In the genomic region with DNA sequence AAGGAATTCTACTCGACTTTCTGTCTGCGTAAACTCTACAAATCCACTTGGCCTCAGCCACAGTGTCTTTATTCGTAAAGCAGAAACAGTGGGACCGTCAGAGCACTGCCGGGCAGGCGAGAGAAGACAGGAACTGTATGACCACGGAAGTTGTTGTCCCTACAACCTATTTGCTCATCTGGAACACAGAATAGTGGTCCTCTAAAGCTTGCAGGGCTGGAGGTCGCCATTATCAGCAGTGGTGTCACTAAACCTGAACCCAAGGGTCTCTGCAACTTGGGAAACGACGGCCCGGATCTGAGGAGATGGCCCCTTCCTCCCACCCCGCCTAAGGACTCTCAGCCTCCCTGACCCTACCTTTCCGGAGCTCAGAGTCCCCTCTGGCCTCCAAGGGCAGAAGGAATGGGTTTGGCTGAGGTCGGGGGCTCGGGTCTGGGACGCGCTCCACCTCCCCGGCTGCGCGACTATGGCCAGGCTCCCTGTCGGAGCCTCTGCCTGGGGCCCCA, we compare ENCODE assay signal across 8 cellular contexts. TPM values are rescaled to one million over a fixed set of nuclear protein-coding genes. Genes with fewer than 3 reads are reported as not detected.
DNase-seq lines count a peak whose midpoint lies in the region; ATAC-seq and TF ChIP-seq lines count a peak whose summit lies in the region.

No MANE protein-coding gene starts in this region.

- peaks cover 6% of the 10 kb centered on the region for H3F3A ChIP-seq in SK-N-SH (replicated peaks; ENCODE audit: insufficient read depth)

- H3K9me2 ChIP-seq in SK-N-SH: no peaks in the 10 kb centered on the region

- H3K27me3 ChIP-seq in SK-N-SH (ENCODE audit: insufficient read depth): no peaks in the 10 kb centered on the region

- no peak for TF ChIP-seq RAD21 in SK-N-SH (IDR thresholded peaks at IDR 0.05; ENCODE audit: low read length)

- POLR2A ChIA-PET in SK-N-SH (lab: Yijun Ruan, JAX): interaction anchor here (0.6 to 1.6 kb wide), 20 partner anchors 9 to 1964 kb away, joined by 3 to 10 read pairs (median 4); partner anchors contain the start of genes POR, RHBDD2 and TMEM120A
- POLR2A ChIA-PET in naive thymus-derived CD8-positive, alpha-beta T cell (lab: Charles Lee): interaction anchor here (0.6 to 2.4 kb wide), 10 partner anchors 10 to 974 kb away, joined by 3 to 22 read pairs (median 4); partner anchors contain the start of genes POR, RCC1L and RHBDD2

- H3K36me3 ChIP-seq in SK-N-SH (replicated peaks in 1 of 2; ENCODE audit: control insufficient read depth in 1 of 2, insufficient read depth in 2 of 2, low read length in 1 of 2): peaks cover 4 to 6% of the 10 kb centered on the region in 2 experiments

- H3K4me2 ChIP-seq in SK-N-SH: peak overlapping the region; percentile 97

- H2AFZ ChIP-seq in SK-N-SH (ENCODE audit: low read depth): peak overlapping the region; percentile 92

- DNase-seq in Ammon's horn (ENCODE audit: low spot score) (peak; percentile 16), SK-N-SH (no peak), epithelial cell of prostate (ENCODE audit: low read depth, low spot score) (no peak), NCI-H446 treated with DMSO at 0.1 percent for 48 hours (lab: John Stamatoyannopoulos, UW) (no peak), NCI-H146 (lab: John Stamatoyannopoulos, UW) (no peak)
- DNase-seq in naive thymus-derived CD8-positive, alpha-beta T cell: peak in 3 of 10 donors; percentile 3 to 20 (median 10)

- H3K4me1 ChIP-seq in SK-N-SH (ENCODE audit: control insufficient read depth in 1 of 2, insufficient read depth in 2 of 2, low read depth in 1 of 2, low read length in 1 of 2): peaks cover 0 to 9% of the 10 kb centered on the region in 2 experiments; a peak in 2 of 4 replicates

- peak; percentile 4 for ATAC-seq in GM21619 (IDR thresholded peaks at IDR 0.05; ENCODE audit: unreplicated experiment)
- ATAC-seq in naive thymus-derived CD8-positive, alpha-beta T cell: peak; percentile 1 to 2
- ATAC-seq in GM18517 (IDR thresholded peaks at IDR 0.05; ENCODE audit: unreplicated experiment): no peak

- H3K4me3 Mint-ChIP-seq in naive thymus-derived CD8-positive, alpha-beta T cell: peak overlapping the region; percentile 94 to 99 (median 97)

- peak overlapping the region; percentile 97 for H3K9ac ChIP-seq in SK-N-SH

- CTCF ChIA-PET in SK-N-SH (lab: Yijun Ruan, JAX): interaction anchor here (0.6 to 2.0 kb wide), 12 partner anchors 9 to 271 kb away, joined by 3 to 10 read pairs (median 3); no protein-coding TSS in a partner anchor

- H3K4me1 Mint-ChIP-seq in naive thymus-derived CD8-positive, alpha-beta T cell: peaks cover 29 to 64% (median 56%) of the 10 kb centered on the region in 4 donors

- H3K4me3 ChIP-seq in SK-N-SH (ENCODE audit: low read depth in 2 of 2, low read length in 1 of 2): peak overlapping the region; percentile 73 to 97

- no peaks in the 10 kb centered on the region for H3K27me3 Mint-ChIP-seq in naive thymus-derived CD8-positive, alpha-beta T cell

- peaks cover 89% of the 10 kb centered on the region for H3K79me2 ChIP-seq in SK-N-SH (ENCODE audit: insufficient read depth)

- H4K20me1 ChIP-seq in SK-N-SH (ENCODE audit: insufficient read depth): peaks cover 14% of the 10 kb centered on the region

- no peaks in the 10 kb centered on the region for H3K9me3 Mint-ChIP-seq in naive thymus-derived CD8-positive, alpha-beta T cell

- H3K27ac Mint-ChIP-seq in naive thymus-derived CD8-positive, alpha-beta T cell: peak overlapping the region; percentile 87 to 98 (median 96)

- no peak for TF ChIP-seq CTCF in SK-N-SH (IDR thresholded peaks at IDR 0.05)

- no peak for TF ChIP-seq EP300 in SK-N-SH (IDR thresholded peaks at IDR 0.05; ENCODE audit: borderline replicate concordance in 1 of 2, low read depth in 1 of 2, low read length in 1 of 2)

- H3K27ac ChIP-seq in SK-N-SH (ENCODE audit: low read depth in 2 of 2, low read length in 1 of 2) (peak overlapping the region; percentile 81 to 86), epithelial cell of prostate (peak overlapping the region; percentile 93)

- 2% methylated on average over 15 of the region's 21 CpGs for WGBS in SK-N-SH (ENCODE audit: low lambda C conversion rate)

- H3K36me3 Mint-ChIP-seq in naive thymus-derived CD8-positive, alpha-beta T cell: peaks cover 0 to 18% (median 0%) of the 10 kb centered on the region in 3 donors

- no peaks in the 10 kb centered on the region for H3K9me3 ChIP-seq in SK-N-SH

TF ChIP-seq in SK-N-SH, 30 proteins besides CTCF, POLR2A, EP300 and RAD21:
- TF ChIP-seq RXRA (IDR thresholded peaks at IDR 0.05; ENCODE audit: borderline replicate concordance, low read depth) (no peak), MAX (IDR thresholded peaks at IDR 0.05; ENCODE audit: low read depth) (no peak), FOXM1 (IDR thresholded peaks at IDR 0.05; ENCODE audit: low read depth) (no peak), USF2 (IDR thresholded peaks at IDR 0.05; ENCODE audit: borderline replicate concordance, low read depth, low read length) (no peak), RFX5 (IDR thresholded peaks at IDR 0.05; ENCODE audit: low read length) (no peak), FOXJ3 (CRISPR knock-in tag; IDR thresholded peaks at IDR 0.05) (no peak), POLR2AphosphoS5 (IDR thresholded peaks at IDR 0.05; ENCODE audit: low read depth, low read length) (no peak), SIN3A (IDR thresholded peaks at IDR 0.05; ENCODE audit: borderline replicate concordance, low read depth, low read length) (no peak), GABPA (IDR thresholded peaks at IDR 0.05; ENCODE audit: low read depth) (no peak), TEAD4 (IDR thresholded peaks at IDR 0.05; ENCODE audit: borderline replicate concordance, insufficient read depth) (no peak), EZH2phosphoT487 (IDR thresholded peaks at IDR 0.05; ENCODE audit: borderline replicate concordance, low read depth) (no peak), MXI1 (IDR thresholded peaks at IDR 0.05; ENCODE audit: low read depth, low read length) (no peak), IRF3 (IDR thresholded peaks at IDR 0.05; ENCODE audit: low read depth, low read length) (no peak), NRF1 (IDR thresholded peaks at IDR 0.05; ENCODE audit: low read depth, low read length) (no peak), TCF12 (IDR thresholded peaks at IDR 0.05) (no peak), SMC3 (IDR thresholded peaks at IDR 0.05; ENCODE audit: low read depth, low read length) (no peak)

RNA-seq across cellular contexts. Expression of gene STYXL1, which starts 0.4 kb away (rescaled TPM):
- polyA plus RNA-seq in SK-N-SH (2012; rRNA removed): 86.6 and 89.4 TPM in 2 replicates
- 68.1 and 79.1 TPM in 2 replicates for polyA plus RNA-seq in SK-N-SH (2012; cell fraction: cytosol; rRNA removed)
- polyA plus RNA-seq in SK-N-SH (2012; cell fraction: nucleus; rRNA removed): 66.0 and 75.5 TPM in 2 replicates
- 10 to 100 TPM; 21.8 to 25.1 TPM for total RNA-seq in naive thymus-derived CD8-positive, alpha-beta T cell
- 10 to 100 TPM; 52.7 to 61.9 (median 55.7) TPM for polyA plus RNA-seq in naive thymus-derived CD8-positive, alpha-beta T cell

RNA-seq across cellular contexts. Expression of gene MDH2, which starts 0.5 kb away (rescaled TPM):
- polyA plus RNA-seq in SK-N-SH (2012; rRNA removed): 244 and 301 TPM in 2 replicates
- polyA plus RNA-seq in SK-N-SH (2012; cell fraction: cytosol; rRNA removed): 157 and 199 TPM in 2 replicates
- 189 and 235 TPM in 2 replicates for polyA plus RNA-seq in SK-N-SH (2012; cell fraction: nucleus; rRNA removed)
- 10 to 100 TPM; 74.8 to 82.0 TPM for total RNA-seq in naive thymus-derived CD8-positive, alpha-beta T cell
- polyA plus RNA-seq in naive thymus-derived CD8-positive, alpha-beta T cell: 100 to 1,000 TPM; 131 to 153 (median 149) TPM

RNA-seq across cellular contexts. Expression of gene TMEM120A, which starts 53.0 kb away (rescaled TPM):
- 59.8 and 95.2 TPM in 2 replicates for polyA plus RNA-seq in SK-N-SH (2012; rRNA removed)
- polyA plus RNA-seq in SK-N-SH (2012; cell fraction: cytosol; rRNA removed): 26.4 and 50.4 TPM in 2 replicates
- polyA plus RNA-seq in SK-N-SH (2012; cell fraction: nucleus; rRNA removed): 120 and 190 TPM in 2 replicates
- total RNA-seq in naive thymus-derived CD8-positive, alpha-beta T cell: 10 to 100 TPM; 21.5 to 31.4 TPM
- 10 to 100 TPM; 12.2 to 15.6 (median 14.8) TPM for polyA plus RNA-seq in naive thymus-derived CD8-positive, alpha-beta T cell
